In genomic region chr1:114292194-114292593, GRCh38 we compare ENCODE assay signal across 2 cellular contexts.
TF ChIP-seq lines count a peak whose summit lies in the region.

No MANE protein-coding gene starts in this region.

TF ChIP-seq in HepG2, 621 proteins besides CTCF, POLR2A, EP300 and RAD21:
- TF ChIP-seq MAFF (IDR thresholded peaks at IDR 0.05; ENCODE audit: low read depth, low read length) = peak; percentile 40; the same call in 1 of the 2 replicates
- TF ChIP-seq MAFK (conservative IDR thresholded peaks at IDR 0.05 in 1 of 2, IDR thresholded peaks at IDR 0.05 in 1 of 2; ENCODE audit: low read length in 2 of 2) = peak; percentile 46 to 67; a peak in 3 of 4 replicates
- TF ChIP-seq ZNF431 (CRISPR knock-in tag; IDR thresholded peaks at IDR 0.05; ENCODE audit: borderline replicate concordance, low read depth) = no peak
- TF ChIP-seq, protein P1, sequence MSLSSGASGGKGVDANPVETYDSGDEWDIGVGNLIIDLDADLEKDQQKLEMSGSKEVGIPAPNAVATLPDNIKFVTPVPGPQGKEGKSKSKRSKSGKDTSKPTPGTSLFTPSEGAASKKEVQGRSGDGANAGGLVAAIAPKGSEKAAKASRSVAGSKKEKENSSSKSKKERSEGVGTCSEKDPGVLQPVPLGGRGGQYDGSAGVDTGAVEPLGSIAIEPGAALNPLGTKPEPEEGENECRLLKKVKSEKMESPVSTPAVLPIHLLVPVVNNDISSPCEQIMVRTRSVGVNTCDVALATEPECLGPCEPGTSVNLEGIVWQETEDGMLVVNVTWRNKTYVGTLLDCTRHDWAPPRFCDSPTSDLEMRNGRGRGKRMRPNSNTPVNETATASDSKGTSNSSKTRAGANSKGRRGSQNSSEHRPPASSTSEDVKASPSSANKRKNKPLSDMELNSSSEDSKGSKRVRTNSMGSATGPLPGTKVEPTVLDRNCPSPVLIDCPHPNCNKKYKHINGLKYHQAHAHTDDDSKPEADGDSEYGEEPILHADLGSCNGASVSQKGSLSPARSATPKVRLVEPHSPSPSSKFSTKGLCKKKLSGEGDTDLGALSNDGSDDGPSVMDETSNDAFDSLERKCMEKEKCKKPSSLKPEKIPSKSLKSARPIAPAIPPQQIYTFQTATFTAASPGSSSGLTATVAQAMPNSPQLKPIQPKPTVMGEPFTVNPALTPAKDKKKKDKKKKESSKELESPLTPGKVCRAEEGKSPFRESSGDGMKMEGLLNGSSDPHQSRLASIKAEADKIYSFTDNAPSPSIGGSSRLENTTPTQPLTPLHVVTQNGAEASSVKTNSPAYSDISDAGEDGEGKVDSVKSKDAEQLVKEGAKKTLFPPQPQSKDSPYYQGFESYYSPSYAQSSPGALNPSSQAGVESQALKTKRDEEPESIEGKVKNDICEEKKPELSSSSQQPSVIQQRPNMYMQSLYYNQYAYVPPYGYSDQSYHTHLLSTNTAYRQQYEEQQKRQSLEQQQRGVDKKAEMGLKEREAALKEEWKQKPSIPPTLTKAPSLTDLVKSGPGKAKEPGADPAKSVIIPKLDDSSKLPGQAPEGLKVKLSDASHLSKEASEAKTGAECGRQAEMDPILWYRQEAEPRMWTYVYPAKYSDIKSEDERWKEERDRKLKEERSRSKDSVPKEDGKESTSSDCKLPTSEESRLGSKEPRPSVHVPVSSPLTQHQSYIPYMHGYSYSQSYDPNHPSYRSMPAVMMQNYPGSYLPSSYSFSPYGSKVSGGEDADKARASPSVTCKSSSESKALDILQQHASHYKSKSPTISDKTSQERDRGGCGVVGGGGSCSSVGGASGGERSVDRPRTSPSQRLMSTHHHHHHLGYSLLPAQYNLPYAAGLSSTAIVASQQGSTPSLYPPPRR (CRISPR knock-in tag; IDR thresholded peaks at IDR 0.05; ENCODE audit: borderline replicate concordance) = no peak
- TF ChIP-seq PPARG (CRISPR knock-in tag; conservative IDR thresholded peaks at IDR 0.05) = no peak

TF ChIP-seq in H1, 55 proteins besides CTCF, POLR2A, EP300 and RAD21:
- TF ChIP-seq MAFK (IDR thresholded peaks at IDR 0.05; ENCODE audit: low read depth, low read length) (no peak), SUZ12 (IDR thresholded peaks at IDR 0.05; ENCODE audit: low read length) (no peak), SIX5 (IDR thresholded peaks at IDR 0.05; ENCODE audit: low read depth, low read length) (no peak), NANOG (IDR thresholded peaks at IDR 0.05; ENCODE audit: insufficient read depth, low read depth, low read length, poor library complexity, severe bottlenecking) (no peak), RFX5 (IDR thresholded peaks at IDR 0.05; ENCODE audit: borderline replicate concordance, low read depth, low read length) (no peak), BRCA1 (IDR thresholded peaks at IDR 0.05; ENCODE audit: low read depth, low read length) (no peak), TEAD4 (IDR thresholded peaks at IDR 0.05; ENCODE audit: low read depth, low read length) (no peak), EZH2 (IDR thresholded peaks at IDR 0.05; ENCODE audit: low read depth, low read length, severe bottlenecking) (no peak), JUND (IDR thresholded peaks at IDR 0.05; ENCODE audit: low read length) (no peak)
